ENCODE assay signal across 8 cellular contexts in the genomic region with DNA sequence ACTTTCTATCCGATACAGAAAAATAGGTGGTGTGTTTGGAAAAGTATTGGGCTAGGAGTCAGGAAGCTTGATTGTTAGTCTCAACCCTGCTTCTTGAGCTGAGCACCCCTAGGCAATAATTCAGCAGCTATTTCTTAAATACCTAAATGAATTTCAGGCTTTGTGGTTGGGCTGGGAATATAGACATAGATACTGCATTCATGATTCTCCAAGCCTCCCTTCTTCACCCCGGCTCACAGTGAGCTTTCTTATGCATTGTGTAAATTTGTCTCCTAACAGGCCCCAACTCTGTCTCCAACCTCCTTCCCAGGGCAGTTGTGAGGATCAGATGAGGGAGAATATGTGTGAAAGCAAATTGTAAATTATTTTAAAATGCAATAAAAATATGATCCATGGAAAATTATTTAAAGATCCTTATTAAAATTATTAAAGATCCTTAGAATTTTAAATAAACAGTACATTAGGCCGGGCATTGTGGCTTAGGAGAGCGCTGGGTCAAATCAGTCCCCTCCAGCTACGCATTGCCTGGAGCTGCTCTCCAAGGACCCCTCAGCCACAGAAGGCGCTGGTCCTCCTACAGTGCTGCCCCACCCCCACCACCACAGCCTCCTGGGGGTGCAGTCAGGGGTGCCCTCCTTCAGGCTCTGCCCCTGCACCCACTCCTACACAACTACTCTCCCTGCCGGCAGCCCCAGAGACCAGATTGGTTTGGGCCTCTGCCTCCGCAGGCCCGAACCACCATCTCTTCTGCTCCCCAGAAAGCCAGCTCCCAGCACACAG. TPM values are rescaled to one million over a fixed set of nuclear protein-coding genes. Genes with fewer than 3 reads are reported as not detected.
DNase-seq lines count a peak whose midpoint lies in the region; ATAC-seq and TF ChIP-seq lines count a peak whose summit lies in the region.
"Not testable (repeated sequence)": the region's sequence is repeated elsewhere in the genome, so short reads cannot be mapped to it uniquely, and the experiment has no call there.

No MANE protein-coding gene starts in this region.

- H4K91ac ChIP-seq in IMR-90 (ENCODE audit: insufficient read depth, low read depth, low read length) = not testable (repeated sequence)

- BruUV-seq in IMR-90 (replicated peaks; lab: Mats Ljungman, UMichigan) = not testable (repeated sequence)

- not testable (repeated sequence) for H4K20me1 ChIP-seq in IMR-90 (ENCODE audit: insufficient read depth, low read length)

- not testable (repeated sequence) for H3K4ac ChIP-seq in IMR-90 (ENCODE audit: low read depth, low read length)

- dilution Hi-C loops in IMR-90 (cut with HindIII; ENCODE audit: low sequenced_read_pairs, unreplicated experiment) = not testable (repeated sequence)

- H4K8ac ChIP-seq in IMR-90 (ENCODE audit: low read depth in 2 of 2, low read length in 2 of 2) = peak overlapping the region in 1 of 2 experiments; percentile 42; a peak in 2 of 4 replicates

- H3K9ac ChIP-seq in IMR-90 (ENCODE audit: low read depth, low read length) = not testable (repeated sequence)

- not testable (repeated sequence) for H3K27ac ChIP-seq in CD4-positive, alpha-beta memory T cell (ENCODE audit: low read depth, low read length); IMR-90 (ENCODE audit: insufficient read depth, low read length)
- H3K27ac ChIP-seq in ascending aorta = peak overlapping the region; percentile 75 to 79
- peak overlapping the region; percentile 92 for H3K27ac ChIP-seq in cardiac muscle cell
- peak overlapping the region; percentile 78 to 81 for H3K27ac ChIP-seq in thoracic aorta

- TF ChIP-seq POLR2A in IMR-90 (IDR thresholded peaks at IDR 0.05; ENCODE audit: low read depth, low read length) = not testable (repeated sequence)

- H3K18ac ChIP-seq in IMR-90 (ENCODE audit: low read depth, low read length) = not testable (repeated sequence)

- not testable (repeated sequence) for H2BK5ac ChIP-seq in IMR-90 (ENCODE audit: low read depth, low read length, poor library complexity, severe bottlenecking)

- WGBS in IMR-90 (ENCODE audit: extremely low coverage in 2 of 2, insufficient read length in 1 of 2), 2 experiments = no CpG with 5 or more reads among the region's 9 CpGs

- not testable (repeated sequence) for H3K56ac ChIP-seq in IMR-90 (ENCODE audit: extremely low read depth, insufficient read depth, low read length)

- H3K9me3 ChIP-seq in CD4-positive, alpha-beta memory T cell (ENCODE audit: control insufficient read depth in 1 of 2, low read length in 2 of 2); IMR-90 (ENCODE audit: control insufficient read depth, insufficient read depth, low read length); ascending aorta; cardiac muscle cell (ENCODE audit: low read depth); thoracic aorta: not testable (repeated sequence)

- not testable (repeated sequence) for H3K4me3 ChIP-seq in CD4-positive, alpha-beta memory T cell (ENCODE audit: low read length in 2 of 2); IMR-90 (ENCODE audit: insufficient read depth, low read depth, low read length); ascending aorta; cardiac muscle cell; thoracic aorta

- H3K27me3 Mint-ChIP-seq in CD4-positive, alpha-beta memory T cell; T-helper 1 cell treated with Interleukin-12 subunit alpha and Interleukin-12 subunit beta and Interleukin-4 antibody, amounts not matched to agents 30 μg/mL and 1 μg/mL, for 36 hours (ENCODE audit: low read depth); activated T-cell treated with anti-CD3 and anti-CD28 coated beads, Interleukin-2, amount 50 U/mL, for 24 hours; nephron (ENCODE audit: low read depth): not testable (repeated sequence)

- H3K23ac ChIP-seq in IMR-90 (ENCODE audit: low read depth, low read length) = not testable (repeated sequence)

- H3K36me3 ChIP-seq in CD4-positive, alpha-beta memory T cell (ENCODE audit: insufficient read depth, low read length); IMR-90 (ENCODE audit: control insufficient read depth, insufficient read depth, low read length); ascending aorta; cardiac muscle cell; thoracic aorta: not testable (repeated sequence)

- H2AFZ ChIP-seq in IMR-90 (replicated peaks; ENCODE audit: low read length, poor library complexity) = not testable (repeated sequence)

- H3K27ac Mint-ChIP-seq in CD4-positive, alpha-beta memory T cell = peak overlapping the region in 2 of 7 donors; percentile 27 to 84
- H3K27ac Mint-ChIP-seq in T-helper 1 cell treated with Interleukin-12 subunit alpha and Interleukin-12 subunit beta and Interleukin-4 antibody, amounts not matched to agents 30 μg/mL and 1 μg/mL, for 36 hours; activated T-cell treated with anti-CD3 and anti-CD28 coated beads, Interleukin-2, amount 50 U/mL, for 24 hours: not testable (repeated sequence)
- peak overlapping the region; percentile 95 to 99 (median 97) for H3K27ac Mint-ChIP-seq in nephron

- not testable (repeated sequence) for H3K9me1 ChIP-seq in IMR-90 (ENCODE audit: insufficient read depth, low read length)

- CTCF ChIA-PET in CD4-positive, alpha-beta memory T cell (lab: Charles Lee; ENCODE audit: partially characterized antibody) = interaction anchor here (1.2 kb wide), 1 partner anchor 8 kb away, joined by 4 read pairs; no protein-coding TSS in a partner anchor
- CTCF ChIA-PET in IMR-90 (lab: Yijun Ruan, JAX) = interaction anchor here (1.0 kb wide), 1 partner anchor 13 kb away, joined by 3 read pairs; no protein-coding TSS in a partner anchor

- not testable (repeated sequence) for ATAC-seq in IMR-90 (ENCODE audit: low read depth); thoracic aorta (ENCODE audit: insufficient number of reproducible peaks, low FRiP score, low read depth)

- H2BK15ac ChIP-seq in IMR-90 (ENCODE audit: low read depth, low read length) = not testable (repeated sequence)

- not testable (repeated sequence) for H3K4me1 ChIP-seq in CD4-positive, alpha-beta memory T cell (ENCODE audit: insufficient read depth, low read length); IMR-90 (ENCODE audit: control insufficient read depth, insufficient read depth, low read length)
- peaks cover 3 to 12% of the 10 kb centered on the region in 2 donors for H3K4me1 ChIP-seq in ascending aorta
- peaks cover 37% of the 10 kb centered on the region for H3K4me1 ChIP-seq in cardiac muscle cell (ENCODE audit: low read depth)
- peaks cover 8 to 13% of the 10 kb centered on the region in 2 donors for H3K4me1 ChIP-seq in thoracic aorta (ENCODE audit: control insufficient read depth in 1 of 2, low read depth in 2 of 2)

- POLR2A ChIA-PET in CD4-positive, alpha-beta memory T cell (lab: Charles Lee; ENCODE audit: partially characterized antibody) = interaction anchor here (1.0 kb wide), 1 partner anchor 144 kb away, joined by 3 read pairs; no protein-coding TSS in a partner anchor
- POLR2A ChIA-PET in IMR-90 (lab: Charles Lee; ENCODE audit: unreplicated experiment) = not testable (repeated sequence)

- H3K36me3 Mint-ChIP-seq in CD4-positive, alpha-beta memory T cell; T-helper 1 cell treated with Interleukin-12 subunit alpha and Interleukin-12 subunit beta and Interleukin-4 antibody, amounts not matched to agents 30 μg/mL and 1 μg/mL, for 36 hours (ENCODE audit: low read depth); activated T-cell treated with anti-CD3 and anti-CD28 coated beads, Interleukin-2, amount 50 U/mL, for 24 hours (ENCODE audit: low read depth); nephron (ENCODE audit: low read depth): not testable (repeated sequence)

- in situ Hi-C loops in IMR-90 (cut with MboI; ENCODE audit: low sequenced_read_pairs) = not testable (repeated sequence)

- H2AK5ac ChIP-seq in IMR-90 (ENCODE audit: low read depth, low read length) = not testable (repeated sequence)

- intact Hi-C loops in CD4-positive, alpha-beta memory T cell (cut with micrococcal nuclease) = loop anchor here (2.0 kb wide), 1 partner anchor 21 kb away; no protein-coding TSS in a partner anchor
- intact Hi-C loops in IMR-90 (cut with micrococcal nuclease) = not testable (repeated sequence)
- intact Hi-C loops in ascending aorta (cut with DNase I) = loop anchor here (2.0 kb wide), 1 partner anchor 27 kb away; no protein-coding TSS in a partner anchor

- not testable (repeated sequence) for H4K5ac ChIP-seq in IMR-90 (ENCODE audit: low read depth, low read length)

- H2BK20ac ChIP-seq in IMR-90 (ENCODE audit: low read depth, low read length) = not testable (repeated sequence)

- not testable (repeated sequence) for H3K79me1 ChIP-seq in IMR-90 (ENCODE audit: low read depth in 1 of 2, low read length in 2 of 2)

- not testable (repeated sequence) for H3K9me3 Mint-ChIP-seq in CD4-positive, alpha-beta memory T cell; T-helper 1 cell treated with Interleukin-12 subunit alpha and Interleukin-12 subunit beta and Interleukin-4 antibody, amounts not matched to agents 30 μg/mL and 1 μg/mL, for 36 hours; activated T-cell treated with anti-CD3 and anti-CD28 coated beads, Interleukin-2, amount 50 U/mL, for 24 hours; nephron

- peaks cover 5 to 26% (median 13%) of the 10 kb centered on the region in 4 donors for H3K4me1 Mint-ChIP-seq in CD4-positive, alpha-beta memory T cell
- H3K4me1 Mint-ChIP-seq in T-helper 1 cell treated with Interleukin-12 subunit alpha and Interleukin-12 subunit beta and Interleukin-4 antibody, amounts not matched to agents 30 μg/mL and 1 μg/mL, for 36 hours (ENCODE audit: low read depth) = peaks cover 12% of the 10 kb centered on the region
- H3K4me1 Mint-ChIP-seq in activated T-cell treated with anti-CD3 and anti-CD28 coated beads, Interleukin-2, amount 50 U/mL, for 24 hours (ENCODE audit: low read depth) = peaks cover 15% of the 10 kb centered on the region
- H3K4me1 Mint-ChIP-seq in nephron = peaks cover 24% of the 10 kb centered on the region

- H3K4me3 Mint-ChIP-seq in CD4-positive, alpha-beta memory T cell = peak overlapping the region in 6 of 8 donors; percentile 79 to 92 (median 88)
- peak overlapping the region; percentile 88 for H3K4me3 Mint-ChIP-seq in T-helper 1 cell treated with Interleukin-12 subunit alpha and Interleukin-12 subunit beta and Interleukin-4 antibody, amounts not matched to agents 30 μg/mL and 1 μg/mL, for 36 hours
- peak overlapping the region; percentile 89 for H3K4me3 Mint-ChIP-seq in activated T-cell treated with anti-CD3 and anti-CD28 coated beads, Interleukin-2, amount 50 U/mL, for 24 hours
- H3K4me3 Mint-ChIP-seq in nephron = peak overlapping the region; percentile 93 to 96 (median 95)

- not testable (repeated sequence) for H2AK9ac ChIP-seq in IMR-90 (replicated peaks; ENCODE audit: low read depth, low read length, poor library complexity)

- H3K4me2 ChIP-seq in IMR-90 (ENCODE audit: low read depth, low read length) = not testable (repeated sequence)

- TF ChIP-seq RAD21 in IMR-90 (IDR thresholded peaks at IDR 0.05; ENCODE audit: low read length) = not testable (repeated sequence)

- not testable (repeated sequence) for H3K14ac ChIP-seq in IMR-90 (replicated peaks; ENCODE audit: low read depth, low read length)

- peak overlapping the region; percentile 19; the same call in 1 of the 2 replicates for H2BK120ac ChIP-seq in IMR-90 (ENCODE audit: low read depth, low read length)

- DNase-seq in CD4-positive, alpha-beta memory T cell; IMR-90; activated T-cell treated with anti-CD3 and anti-CD28 coated beads, Interleukin-2, amount 50 U/mL, for 24 hours; cardiac muscle cell (ENCODE audit: low read depth in 1 of 2, low spot score in 1 of 2); thoracic aorta (ENCODE audit: low spot score): not testable (repeated sequence)
- peak in 1 of 2 donors; percentile 11 for DNase-seq in ascending aorta (ENCODE audit: low spot score in 2 of 2)

- H3K27me3 ChIP-seq in CD4-positive, alpha-beta memory T cell (ENCODE audit: insufficient read depth, low read length); IMR-90 (ENCODE audit: control insufficient read depth, insufficient read depth, low read length); ascending aorta; cardiac muscle cell; thoracic aorta (replicated peaks; ENCODE audit: insufficient read depth): not testable (repeated sequence)

- TF ChIP-seq CTCF in IMR-90 (conservative IDR thresholded peaks at IDR 0.05; ENCODE audit: low read depth, low read length); ascending aorta (IDR thresholded peaks at IDR 0.05); cardiac muscle cell (IDR thresholded peaks at IDR 0.05; ENCODE audit: low read depth, low read length); nephron (IDR thresholded peaks at IDR 0.05; ENCODE audit: unreplicated experiment in 3 of 3); thoracic aorta (IDR thresholded peaks at IDR 0.05): not testable (repeated sequence)

RNA-seq across cellular contexts. Expression of a gene that starts 47.3 kb away (rescaled TPM):
- total RNA-seq in CD4-positive, alpha-beta memory T cell = not detected
- polyA plus RNA-seq in CD4-positive, alpha-beta memory T cell = not detected
- total RNA-seq in IMR-90 (2012; rRNA removed) = 12.4 and 14.7 TPM in 2 replicates
- polyA plus RNA-seq in IMR-90 (2012; rRNA removed) = 28.4 and 35.6 TPM in 2 replicates
- 15.6 and 23.3 TPM in 2 replicates for polyA plus RNA-seq in IMR-90 (2012; cell fraction: cytosol; rRNA removed)
- polyA plus RNA-seq in IMR-90 (2012; cell fraction: nucleus; rRNA removed; ENCODE audit: low replicate concordance) = 24.1 and 69.4 TPM in 2 replicates
- total RNA-seq in ascending aorta = 258 TPM
- 17.2 and 30.6 TPM in 2 replicates for total RNA-seq in cardiac muscle cell
- polyA plus RNA-seq in cardiac muscle cell = 7.1 and 12.1 TPM in 2 replicates
- 100 to 1,000 TPM; 252 to 263 TPM for total RNA-seq in thoracic aorta

Comparison
In these comparisons a context has a peak if more than half of its experiments do, and no peak if none do; other contexts are left out.
1. RNA of a gene that starts 47.3 kb away (total RNA-seq): 252 to 263 TPM in thoracic aorta, 258 TPM in ascending aorta (single experiment), 17.2 to 30.6 TPM in cardiac muscle cell and 12.4 to 14.7 TPM in IMR-90; not detected in CD4-positive, alpha-beta memory T cell; every median in the first group is over 10 times any median in the second.
2. Peak in every context shown above with its lines, with median percentiles within 50 percentile points of each other: H3K4me3 Mint-ChIP-seq.